22 cellular contexts compared by ENCODE assay signal in the genomic region with DNA sequence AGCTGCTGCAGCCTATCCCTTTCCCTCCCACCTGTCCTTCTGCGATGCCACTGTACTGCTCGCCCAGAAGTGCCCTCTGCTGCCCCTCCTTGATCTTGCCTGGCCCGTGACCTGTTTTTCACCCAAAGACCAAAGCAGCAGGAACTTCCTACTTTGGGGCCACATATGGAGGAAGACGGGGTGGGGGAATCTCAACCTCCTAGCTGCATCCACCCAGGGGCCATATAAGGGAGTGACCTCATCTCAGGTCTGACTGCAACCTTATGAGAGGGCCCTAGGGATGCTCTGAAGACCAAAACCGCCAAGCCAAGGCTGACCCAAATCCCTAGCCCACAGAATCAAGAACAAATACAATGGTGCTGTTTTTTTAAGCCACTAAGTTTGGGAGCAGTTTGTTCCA. TPM values are rescaled to one million over a fixed set of nuclear protein-coding genes. Genes with fewer than 3 reads are reported as not detected.
DNase-seq lines count a peak whose midpoint lies in the region; ATAC-seq and TF ChIP-seq lines count a peak whose summit lies in the region.
"Had no signal": no experiment of that assay in that cellular context is flagged by ENCODE, and none has a peak within 500 bp of the region (broad histone marks: within the 10 kb centered on the region; RNA-seq: fewer than 3 reads in every experiment).

No MANE protein-coding gene starts in this region.

- CTCF ChIA-PET in T-cell (lab: Charles Lee) = no interaction called here

- POLR2A ChIA-PET in T-cell (lab: Charles Lee) = no interaction called here

- no peak overlapping the region for H3K4me3 ChIP-seq in prostate gland
- H3K4me3 ChIP-seq: ascending aorta, esophagus squamous epithelium, gastroesophageal sphincter had no signal

- no peaks in the 10 kb centered on the region for H3K27me3 Mint-ChIP-seq in T-helper 1 cell treated with Interleukin-12 subunit alpha and Interleukin-12 subunit beta and Interleukin-4 antibody, amounts not matched to agents 30 μg/mL and 1 μg/mL, for 36 hours (ENCODE audit: low read depth)
- H3K27me3 Mint-ChIP-seq in T-cell = no peaks in the 10 kb centered on the region
- no peaks in the 10 kb centered on the region for H3K27me3 Mint-ChIP-seq in central memory CD8-positive, alpha-beta T cell

- no peak for DNase-seq in T-helper 1 cell
- DNase-seq in CD1c-positive myeloid dendritic cell (ENCODE audit: extremely low spot score) = peak; percentile 22
- no peak for DNase-seq in T-cell
- no peak for DNase-seq in central memory CD8-positive, alpha-beta T cell (ENCODE audit: low spot score in 2 of 2)
- DNase-seq in NCI-H2196 (lab: John Stamatoyannopoulos, UW; ENCODE audit: unreplicated experiment) = no peak
- no peak for DNase-seq in prostate gland (ENCODE audit: low spot score)
- DNase-seq: activated effector memory CD4-positive, alpha-beta T cell treated with Interleukin-2 at 50 U/mL for 16 hours; central memory CD4-positive, alpha-beta T cell; esophagus squamous epithelium; NCI-H2107; NCI-H524 treated with DMSO at 0.1 percent for 48 hours; right cardiac atrium; RPMI8226; stimulated activated CD4-positive, alpha-beta T cell treated with anti-CD3 and anti-CD28 coated beads, Interleukin-12 subunit alpha, Interleukin-12 subunit beta, amount 100 ng/mL, for 4 hours; stimulated activated CD8-positive, alpha-beta memory T cell treated with anti-CD3 and anti-CD28 coated beads, Interleukin-4, amount 100 ng/mL, for 48 hours had no signal

- peak overlapping the region; percentile 70 for H3K4me3 Mint-ChIP-seq in T-helper 1 cell treated with Interleukin-12 subunit alpha and Interleukin-12 subunit beta and Interleukin-4 antibody, amounts not matched to agents 30 μg/mL and 1 μg/mL, for 36 hours
- H3K4me3 Mint-ChIP-seq in T-cell = peak overlapping the region; percentile 55 to 71 (median 65)
- H3K4me3 Mint-ChIP-seq in central memory CD8-positive, alpha-beta T cell = peak overlapping the region; percentile 73

- no peaks in the 10 kb centered on the region for H3K4me1 ChIP-seq in prostate gland (replicated peaks)
- H3K4me1 ChIP-seq: ascending aorta, esophagus squamous epithelium, gastroesophageal sphincter had no signal

- TF ChIP-seq CTCF in prostate gland (IDR thresholded peaks at IDR 0.05) = no peak

- ATAC-seq in T-cell (replicated peaks in 1 of 4) (peak in 3 of 4 experiments; percentile 14 to 40 (median 25)), HG03565 (IDR thresholded peaks at IDR 0.05; ENCODE audit: unreplicated experiment) (no peak)
- ATAC-seq in central memory CD8-positive, alpha-beta T cell (replicated peaks; ENCODE audit: extremely low read depth, poor library complexity, severe bottlenecking) = no peak
- ATAC-seq: gastroesophageal sphincter, right cardiac atrium had no signal

- H3K4me1 Mint-ChIP-seq in T-helper 1 cell treated with Interleukin-12 subunit alpha and Interleukin-12 subunit beta and Interleukin-4 antibody, amounts not matched to agents 30 μg/mL and 1 μg/mL, for 36 hours (ENCODE audit: low read depth) = peaks cover 60% of the 10 kb centered on the region
- H3K4me1 Mint-ChIP-seq in T-cell = peaks cover 92 to 94% (median 92%) of the 10 kb centered on the region in 3 donors
- H3K4me1 Mint-ChIP-seq in central memory CD8-positive, alpha-beta T cell = peaks cover 74% of the 10 kb centered on the region

- peaks cover 32% of the 10 kb centered on the region for H3K36me3 Mint-ChIP-seq in T-helper 1 cell treated with Interleukin-12 subunit alpha and Interleukin-12 subunit beta and Interleukin-4 antibody, amounts not matched to agents 30 μg/mL and 1 μg/mL, for 36 hours (ENCODE audit: low read depth)
- H3K36me3 Mint-ChIP-seq in T-cell = peaks cover 17% of the 10 kb centered on the region
- peaks cover 16% of the 10 kb centered on the region for H3K36me3 Mint-ChIP-seq in central memory CD8-positive, alpha-beta T cell (ENCODE audit: insufficient read depth)

- no peaks in the 10 kb centered on the region for H3K27me3 ChIP-seq in prostate gland (replicated peaks; ENCODE audit: insufficient read depth)
- H3K27me3 ChIP-seq: ascending aorta, gastroesophageal sphincter had no signal

- H3K9me3 Mint-ChIP-seq in T-helper 1 cell treated with Interleukin-12 subunit alpha and Interleukin-12 subunit beta and Interleukin-4 antibody, amounts not matched to agents 30 μg/mL and 1 μg/mL, for 36 hours = no peaks in the 10 kb centered on the region
- H3K9me3 Mint-ChIP-seq in T-cell = no peaks in the 10 kb centered on the region
- no peaks in the 10 kb centered on the region for H3K9me3 Mint-ChIP-seq in central memory CD8-positive, alpha-beta T cell

- H3K27ac ChIP-seq in prostate gland = no peak overlapping the region
- H3K27ac ChIP-seq: ascending aorta, esophagus squamous epithelium, gastroesophageal sphincter, VCaP had no signal

- 78% methylated on average over 5 of the region's 5 CpGs for WGBS in prostate gland

- intact Hi-C loops in prostate gland (cut with DNase I) = no loop called here

- H3K9me3 ChIP-seq in prostate gland = no peaks in the 10 kb centered on the region
- H3K9me3 ChIP-seq: ascending aorta, esophagus squamous epithelium, gastroesophageal sphincter had no signal

- TF ChIP-seq POLR2A in prostate gland (IDR thresholded peaks at IDR 0.05) = no peak

- peak overlapping the region; percentile 54 for H3K27ac Mint-ChIP-seq in T-helper 1 cell treated with Interleukin-12 subunit alpha and Interleukin-12 subunit beta and Interleukin-4 antibody, amounts not matched to agents 30 μg/mL and 1 μg/mL, for 36 hours
- H3K27ac Mint-ChIP-seq in T-cell = peak overlapping the region; percentile 87 to 88
- H3K27ac Mint-ChIP-seq in central memory CD8-positive, alpha-beta T cell (ENCODE audit: low read depth) = peak overlapping the region; percentile 87

- H3K36me3 ChIP-seq in prostate gland = no peaks in the 10 kb centered on the region
- H3K36me3 ChIP-seq: ascending aorta, esophagus squamous epithelium, gastroesophageal sphincter had no signal

RNA-seq across cellular contexts. Expression of gene PRKCQ, which starts 15.7 kb away (rescaled TPM):
- total RNA-seq in T-cell (10 to 100 TPM; 60.3 to 67.4 (median 61.6) TPM), prostate gland (1 to 10 TPM in 1 of 2 donors, under 1 TPM in 1; 0.87 to 1.4 TPM)
- total RNA-seq: A172, ascending aorta, osteoblast had no signal

Comparison
In these comparisons a context has a peak if more than half of its experiments do, and no peak if none do; other contexts are left out.
1. ATAC-seq: peak in T-cell (3 of 4); none in central memory CD8-positive, alpha-beta T cell (single experiment) and HG03565 (single experiment).
2. RNA of gene PRKCQ, which starts 15.7 kb away (total RNA-seq): 60.3 to 67.4 TPM in T-cell; 0.87 to 1.4 TPM in prostate gland; every median in the first group is over 10 times any median in the second.
3. Peak in every context shown above with its lines, with median percentiles within 50 percentile points of each other: H3K27ac Mint-ChIP-seq and H3K4me3 Mint-ChIP-seq.